Comparison of ENCODE assay signal across 12 cellular contexts in the genomic region with DNA sequence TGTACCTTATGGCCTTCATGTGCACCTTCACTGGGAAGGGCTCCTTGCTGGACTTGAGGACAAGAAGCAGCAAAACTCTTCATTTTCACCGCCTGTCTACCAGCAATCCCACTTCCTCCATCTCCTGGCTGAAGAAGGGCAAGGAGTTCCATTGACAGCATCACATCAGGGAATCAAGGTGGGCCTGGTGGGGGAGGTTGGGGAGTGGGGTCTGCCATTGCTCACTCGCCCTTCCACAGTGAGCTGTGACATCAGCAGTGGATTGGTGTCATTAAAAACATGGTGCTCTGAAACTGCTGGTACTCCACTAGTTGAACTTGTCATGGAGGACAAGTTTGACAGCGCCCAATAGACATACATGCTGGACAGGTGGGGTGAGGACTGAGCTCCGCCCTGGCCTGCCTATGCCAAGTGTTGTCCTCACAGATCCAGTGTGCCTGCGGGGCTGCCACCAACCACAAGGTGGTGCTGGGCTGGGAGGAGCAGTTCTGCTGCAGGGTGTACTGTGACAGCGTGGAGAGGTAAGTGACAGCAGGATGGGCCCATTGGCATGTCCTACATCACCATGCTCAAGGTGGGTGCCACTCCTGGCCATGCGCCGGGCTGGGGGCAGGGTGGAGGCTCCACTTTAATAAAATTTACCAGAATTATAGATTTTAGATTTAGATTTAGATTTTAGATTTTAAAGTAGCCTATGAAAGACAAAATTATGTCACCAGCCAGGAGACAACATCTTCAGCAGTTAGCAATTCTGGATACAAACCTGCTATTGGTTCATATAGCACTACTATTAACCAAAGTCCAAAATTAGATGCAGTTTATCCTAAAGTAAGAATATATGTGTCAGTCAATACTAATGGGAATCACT.
A peak's percentile ranks its signal among the peaks of the same experiment; 100 is the strongest.
DNase-seq lines count a peak whose midpoint lies in the region; ATAC-seq and TF ChIP-seq lines count a peak whose summit lies in the region.
"Had no signal": no experiment of that assay in that cellular context is flagged by ENCODE, and none has a peak within 500 bp of the region (broad histone marks: within the 10 kb centered on the region; RNA-seq: fewer than 3 reads in every experiment).

No MANE protein-coding gene starts in this region.

- H3K4me2 ChIP-seq in trophoblast cell (ENCODE audit: low read length): no peak overlapping the region

- no peaks in the 10 kb centered on the region for H3K36me3 Mint-ChIP-seq in activated CD4-positive, alpha-beta T cell treated with anti-CD3 and anti-CD28 coated beads for 36 hours (ENCODE audit: low read depth)
- peaks cover 3 to 6% of the 10 kb centered on the region in 2 donors for H3K36me3 Mint-ChIP-seq in activated T-cell treated with anti-CD3 and anti-CD28 coated beads, Interleukin-2, amount 50 U/mL, for 72 hours (ENCODE audit: insufficient read depth in 2 of 2)

- no peak overlapping the region for H2BK12ac ChIP-seq in trophoblast cell (ENCODE audit: low read length)

- no peak overlapping the region for H2AFZ ChIP-seq in trophoblast cell (ENCODE audit: insufficient read depth, low read length, poor library complexity)

- DNase-seq in activated CD4-positive, alpha-beta T cell treated with anti-CD3 and anti-CD28 coated beads for 36 hours: peak; percentile 21
- DNase-seq in activated CD4-positive, alpha-beta T cell treated with anti-CD3 and anti-CD28 coated beads, Interleukin-2, amount 50 U/mL, for 4 hours: no peak
- DNase-seq in NAMALWA (ENCODE audit: low spot score) (peak; percentile 56), brain microvascular endothelial cell (no peak), trophoblast cell (peak in 1 of 2 donors; percentile 4), epidermal melanocyte (ENCODE audit: insufficient read length, low spot score) (no peak)
- no peak for DNase-seq in activated T-cell treated with anti-CD3 and anti-CD28 coated beads, Interleukin-2, amount 50 U/mL, for 72 hours
- DNase-seq: GOT3; ovary; stimulated activated CD4-positive, alpha-beta T cell treated with anti-CD3 and anti-CD28 coated beads, Interleukin-1b, Interleukin-23, amount 100 ng/mL, for 48 hours had no signal

- peaks cover 17% of the 10 kb centered on the region for H3K9me3 Mint-ChIP-seq in activated CD4-positive, alpha-beta T cell treated with anti-CD3 and anti-CD28 coated beads for 36 hours (ENCODE audit: low read depth)
- peaks cover 3 to 11% of the 10 kb centered on the region in 2 donors for H3K9me3 Mint-ChIP-seq in activated T-cell treated with anti-CD3 and anti-CD28 coated beads, Interleukin-2, amount 50 U/mL, for 72 hours

- no CpG with 5 or more reads among the region's 8 CpGs for WGBS in trophoblast cell (ENCODE audit: extremely low coverage, insufficient coverage, insufficient read length)

- no peak overlapping the region for H2AK5ac ChIP-seq in trophoblast cell (ENCODE audit: low read length)

- H3K4me3 ChIP-seq in brain microvascular endothelial cell (ENCODE audit: low read depth, low read length) (no peak overlapping the region), trophoblast cell (ENCODE audit: low read depth, low read length) (peak overlapping the region; percentile 23)
- H3K4me3 ChIP-seq: ovary had no signal

- H3K36me3 ChIP-seq in brain microvascular endothelial cell (replicated peaks): no peaks in the 10 kb centered on the region
- no peaks in the 10 kb centered on the region for H3K36me3 ChIP-seq in trophoblast cell (ENCODE audit: control insufficient read depth in 1 of 2, insufficient read depth in 2 of 2, low read length in 2 of 2)
- H3K36me3 ChIP-seq: ovary had no signal

- POLR2A ChIA-PET in activated CD4-positive, alpha-beta T cell treated with anti-CD3 and anti-CD28 coated beads for 36 hours (lab: Charles Lee): no interaction called here

- H3K27me3 ChIP-seq in brain microvascular endothelial cell (replicated peaks): no peaks in the 10 kb centered on the region
- H3K27me3 ChIP-seq in trophoblast cell (ENCODE audit: insufficient read depth, low read length): no peaks in the 10 kb centered on the region
- H3K27me3 ChIP-seq: ovary had no signal

- CTCF ChIA-PET in activated CD4-positive, alpha-beta T cell treated with anti-CD3 and anti-CD28 coated beads for 36 hours (lab: Charles Lee): no interaction called here

- no peaks in the 10 kb centered on the region for H3K4me1 ChIP-seq in trophoblast cell (ENCODE audit: control insufficient read depth in 1 of 2, insufficient read depth in 2 of 2, low read length in 2 of 2)

- intact Hi-C loops in activated CD4-positive, alpha-beta T cell treated with anti-CD3 and anti-CD28 coated beads for 36 hours (cut with DNase I, micrococcal nuclease): no loop called here

- no peak overlapping the region for H4K91ac ChIP-seq in trophoblast cell (ENCODE audit: low read depth, low read length)

- H3K9me3 ChIP-seq in trophoblast cell (ENCODE audit: insufficient read depth, low read depth, low read length): peaks cover 46% of the 10 kb centered on the region
- H3K9me3 ChIP-seq: ovary had no signal

- H3K4me1 Mint-ChIP-seq in activated CD4-positive, alpha-beta T cell treated with anti-CD3 and anti-CD28 coated beads for 36 hours: no peaks in the 10 kb centered on the region
- no peaks in the 10 kb centered on the region for H3K4me1 Mint-ChIP-seq in activated T-cell treated with anti-CD3 and anti-CD28 coated beads, Interleukin-2, amount 50 U/mL, for 72 hours (ENCODE audit: low read depth)

- no peak overlapping the region for H3K9ac ChIP-seq in trophoblast cell (ENCODE audit: low read length)

- H2BK5ac ChIP-seq in trophoblast cell (ENCODE audit: low read depth, low read length, poor library complexity): no peak overlapping the region

- H3K79me2 ChIP-seq in trophoblast cell (ENCODE audit: control insufficient read depth, insufficient read depth, low read length, poor library complexity): no peaks in the 10 kb centered on the region

- H3K27ac Mint-ChIP-seq in activated CD4-positive, alpha-beta T cell treated with anti-CD3 and anti-CD28 coated beads for 36 hours: no peak overlapping the region
- no peak overlapping the region for H3K27ac Mint-ChIP-seq in activated T-cell treated with anti-CD3 and anti-CD28 coated beads, Interleukin-2, amount 50 U/mL, for 72 hours
- H3K27ac Mint-ChIP-seq: activated naive CD8-positive, alpha-beta T cell had no signal

- no peak overlapping the region for H3K4me3 Mint-ChIP-seq in activated CD4-positive, alpha-beta T cell treated with anti-CD3 and anti-CD28 coated beads for 36 hours
- H3K4me3 Mint-ChIP-seq in activated T-cell treated with anti-CD3 and anti-CD28 coated beads, Interleukin-2, amount 50 U/mL, for 72 hours: no peak overlapping the region
- H3K4me3 Mint-ChIP-seq: activated naive CD8-positive, alpha-beta T cell had no signal

- ATAC-seq in activated CD4-positive, alpha-beta T cell treated with anti-CD3 and anti-CD28 coated beads for 36 hours: no peak
- no peak for ATAC-seq in activated T-cell treated with anti-CD3 and anti-CD28 coated beads, Interleukin-2, amount 50 U/mL, for 72 hours (replicated peaks in 1 of 2)
- no peak for ATAC-seq in HG03439 (IDR thresholded peaks at IDR 0.05; ENCODE audit: unreplicated experiment)

- in situ Hi-C loops in brain microvascular endothelial cell (cut with HindIII; ENCODE audit: low pct_ligation_motif_present, low sequenced_read_pairs): no loop called here

- H4K8ac ChIP-seq in trophoblast cell (ENCODE audit: low read depth, low read length): no peak overlapping the region

- H3K18ac ChIP-seq in trophoblast cell (ENCODE audit: low read length): no peak overlapping the region

- no peak overlapping the region for H4K12ac ChIP-seq in trophoblast cell (ENCODE audit: low read depth, low read length)

- TF ChIP-seq CTCF in brain microvascular endothelial cell (IDR thresholded peaks at IDR 0.05; ENCODE audit: low read depth, low read length, missing control alignments): peak; percentile 10

- H3K14ac ChIP-seq in trophoblast cell (ENCODE audit: low read length): no peak overlapping the region

- no peaks in the 10 kb centered on the region for H3K79me1 ChIP-seq in trophoblast cell (ENCODE audit: low read length)

- no peak overlapping the region for H3K4ac ChIP-seq in trophoblast cell (ENCODE audit: low read depth, low read length)

- H2BK120ac ChIP-seq in trophoblast cell (ENCODE audit: insufficient read depth, low read length, poor library complexity): no peak overlapping the region

- no peak overlapping the region for H3K23ac ChIP-seq in trophoblast cell (ENCODE audit: low read length)

- H3K27ac ChIP-seq in brain microvascular endothelial cell (no peak overlapping the region), trophoblast cell (ENCODE audit: low read depth, low read length) (no peak overlapping the region)
- H3K27ac ChIP-seq: ovary had no signal

- H3K27me3 Mint-ChIP-seq in activated CD4-positive, alpha-beta T cell treated with anti-CD3 and anti-CD28 coated beads for 36 hours: no peaks in the 10 kb centered on the region
- H3K27me3 Mint-ChIP-seq in activated T-cell treated with anti-CD3 and anti-CD28 coated beads, Interleukin-2, amount 50 U/mL, for 72 hours (ENCODE audit: low read depth): no peaks in the 10 kb centered on the region
- H3K27me3 Mint-ChIP-seq: activated naive CD8-positive, alpha-beta T cell had no signal

Comparison
In these comparisons a context has a peak if more than half of its experiments do, and no peak if none do; other contexts are left out.
1. DNase-seq: peak in activated CD4-positive, alpha-beta T cell treated with anti-CD3 and anti-CD28 coated beads for 36 hours (single experiment) and NAMALWA (single experiment); none in activated CD4-positive, alpha-beta T cell treated with anti-CD3 and anti-CD28 coated beads, Interleukin-2, amount 50 U/mL, for 4 hours (0 of 2), brain microvascular endothelial cell (single experiment), epidermal melanocyte (single experiment) and activated T-cell treated with anti-CD3 and anti-CD28 coated beads, Interleukin-2, amount 50 U/mL, for 72 hours (0 of 2).